Comparison of ENCODE assay signal across 18 cellular contexts in genomic region chr17:80274871-80275449, GRCh38. TPM values are rescaled to one million over a fixed set of nuclear protein-coding genes. Genes with fewer than 3 reads are reported as not detected.
DNase-seq lines count a peak whose midpoint lies in the region; ATAC-seq, FAIRE-seq and TF ChIP-seq lines count a peak whose summit lies in the region.
"Had no signal": no experiment of that assay in that cellular context is flagged by ENCODE, and none has a peak within 500 bp of the region (broad histone marks: within the 10 kb centered on the region; RNA-seq: fewer than 3 reads in every experiment).

No MANE protein-coding gene starts in this region.

- no peaks in the 10 kb centered on the region for H3K9me3 Mint-ChIP-seq in activated T-cell treated with anti-CD3 and anti-CD28 coated beads, Interleukin-2, amount 50 U/mL, for 24 hours
- H3K9me3 Mint-ChIP-seq: activated CD4-positive, alpha-beta T cell treated with anti-CD3 and anti-CD28 coated beads, Interleukin-2, amount 10 ng/mL, durations not matched to agents 7 days and 5 days; naive B cell had no signal

- H3K79me2 ChIP-seq in parathyroid adenoma = peaks cover 30% of the 10 kb centered on the region

- no peak overlapping the region for H2AFZ ChIP-seq in parathyroid adenoma

- H3K36me3 ChIP-seq in bronchial epithelial cell (ENCODE audit: control insufficient read depth, insufficient read depth, low read length) (peaks cover 10% of the 10 kb centered on the region), parathyroid adenoma (ENCODE audit: control insufficient read depth, insufficient read depth, low read length) (no peaks in the 10 kb centered on the region)

- peak overlapping the region; percentile 32 for H3K27ac ChIP-seq in parathyroid adenoma
- H3K27ac ChIP-seq: heart right ventricle had no signal

- CTCF ChIA-PET in HEK293T (lab: Yijun Ruan, JAX) = no interaction called here

- H3K27me3 ChIP-seq in bronchial epithelial cell (ENCODE audit: control insufficient read depth, insufficient read depth, low read length) (no peaks in the 10 kb centered on the region), parathyroid adenoma (ENCODE audit: control insufficient read depth, insufficient read depth, low read length) (no peaks in the 10 kb centered on the region)
- H3K27me3 ChIP-seq: heart right ventricle, tibial nerve had no signal

- H3K36me3 Mint-ChIP-seq in activated T-cell treated with anti-CD3 and anti-CD28 coated beads, Interleukin-2, amount 50 U/mL, for 24 hours (ENCODE audit: low read depth) = peaks cover 66% of the 10 kb centered on the region
- H3K36me3 Mint-ChIP-seq: naive B cell had no signal

- no peak overlapping the region for H3K4me3 ChIP-seq in bronchial epithelial cell (ENCODE audit: low read depth, low read length)
- no peak overlapping the region for H3K4me3 ChIP-seq in parathyroid adenoma (ENCODE audit: low read depth, low read length)
- H3K4me3 ChIP-seq: heart right ventricle, lung, tibial nerve had no signal

- H3K27ac Mint-ChIP-seq in activated T-cell treated with anti-CD3 and anti-CD28 coated beads, Interleukin-2, amount 50 U/mL, for 24 hours = peak overlapping the region; percentile 70

- H3K4me1 Mint-ChIP-seq in activated T-cell treated with anti-CD3 and anti-CD28 coated beads, Interleukin-2, amount 50 U/mL, for 24 hours (ENCODE audit: low read depth) = peaks cover 46% of the 10 kb centered on the region

- POLR2A ChIA-PET in HEK293T (lab: Yijun Ruan, JAX) = no interaction called here

- no peak overlapping the region for H3K9ac ChIP-seq in parathyroid adenoma
- H3K9ac ChIP-seq: SK-N-SH had no signal

- TF ChIP-seq CTCF in bronchial epithelial cell (IDR thresholded peaks at IDR 0.05; ENCODE audit: insufficient read depth, low read length, severe bottlenecking) = no peak
- no peak for TF ChIP-seq CTCF in parathyroid adenoma (IDR thresholded peaks at IDR 0.05)

- H3K4me2 ChIP-seq in parathyroid adenoma (ENCODE audit: low read length) = no peak overlapping the region
- H3K4me2 ChIP-seq: SK-N-SH had no signal

- H3K4me3 Mint-ChIP-seq in activated T-cell treated with anti-CD3 and anti-CD28 coated beads, Interleukin-2, amount 50 U/mL, for 24 hours = no peak overlapping the region

- no peak for DNase-seq in activated T-cell treated with anti-CD3 and anti-CD28 coated beads, Interleukin-2, amount 50 U/mL, for 24 hours
- DNase-seq in activated T-cell treated with anti-CD3 and anti-CD28 coated beads, Interleukin-2, amount 50 U/mL, for 1 hour = no peak
- DNase-seq in HEK293T (ENCODE audit: extremely low spot score) (no peak), bronchial epithelial cell (ENCODE audit: low read depth) (no peak), ecto neural progenitor cell (ENCODE audit: low spot score) (no peak)
- DNase-seq: activated CD4-positive, alpha-beta T cell treated with anti-CD3 and anti-CD28 coated beads, Interleukin-2, amount 10 ng/mL, durations not matched to agents 7 days and 5 days; anterior cingulate cortex; heart right ventricle; MM.1S; naive B cell had no signal

- peak; percentile 62 for FAIRE-seq in bronchial epithelial cell (lab: Jason Lieb, UNC)
- FAIRE-seq: islet of Langerhans, TTC549 had no signal

- no peaks in the 10 kb centered on the region for H3K27me3 Mint-ChIP-seq in activated T-cell treated with anti-CD3 and anti-CD28 coated beads, Interleukin-2, amount 50 U/mL, for 24 hours
- H3K27me3 Mint-ChIP-seq: activated CD4-positive, alpha-beta T cell treated with anti-CD3 and anti-CD28 coated beads, Interleukin-2, amount 10 ng/mL, durations not matched to agents 7 days and 5 days; naive B cell had no signal

- H3K4me1 ChIP-seq in parathyroid adenoma = peaks cover 49% of the 10 kb centered on the region

- no peaks in the 10 kb centered on the region for H3K9me3 ChIP-seq in parathyroid adenoma (ENCODE audit: control insufficient read depth, low read length)
- H3K9me3 ChIP-seq: heart right ventricle, SK-N-SH, tibial nerve had no signal

- ATAC-seq in HG03196 (IDR thresholded peaks at IDR 0.05; ENCODE audit: unreplicated experiment) (no peak), HG02759 (IDR thresholded peaks at IDR 0.05; ENCODE audit: unreplicated experiment) (no peak)
- ATAC-seq: heart right ventricle had no signal

TF ChIP-seq in HEK293T, 16 proteins besides CTCF, POLR2A, EP300 and RAD21:
- 0 out of 2 replicates have a peak, but pooled peaks have one; percentile 28 for TF ChIP-seq TARDBP (IDR thresholded peaks at IDR 0.05)
- no peak for TF ChIP-seq ZNF384 (IDR thresholded peaks at IDR 0.05)
TF ChIP-seq in HEK293T: peak in this region for 1.

RNA-seq across cellular contexts. Expression of gene RNF213, which starts 14.3 kb away (rescaled TPM):
- 41.3 and 46.2 TPM in 2 replicates for total RNA-seq in bronchial epithelial cell

RNA-seq across cellular contexts. Expression of gene SLC26A11, which starts 54.7 kb away (rescaled TPM):
- total RNA-seq in bronchial epithelial cell = 1.3 and 2.6 TPM in 2 replicates

RNA-seq across cellular contexts. Expression of gene SGSH, which starts 54.8 kb away (rescaled TPM):
- total RNA-seq in bronchial epithelial cell = 6.1 and 9.6 TPM in 2 replicates
